In the genomic region with DNA sequence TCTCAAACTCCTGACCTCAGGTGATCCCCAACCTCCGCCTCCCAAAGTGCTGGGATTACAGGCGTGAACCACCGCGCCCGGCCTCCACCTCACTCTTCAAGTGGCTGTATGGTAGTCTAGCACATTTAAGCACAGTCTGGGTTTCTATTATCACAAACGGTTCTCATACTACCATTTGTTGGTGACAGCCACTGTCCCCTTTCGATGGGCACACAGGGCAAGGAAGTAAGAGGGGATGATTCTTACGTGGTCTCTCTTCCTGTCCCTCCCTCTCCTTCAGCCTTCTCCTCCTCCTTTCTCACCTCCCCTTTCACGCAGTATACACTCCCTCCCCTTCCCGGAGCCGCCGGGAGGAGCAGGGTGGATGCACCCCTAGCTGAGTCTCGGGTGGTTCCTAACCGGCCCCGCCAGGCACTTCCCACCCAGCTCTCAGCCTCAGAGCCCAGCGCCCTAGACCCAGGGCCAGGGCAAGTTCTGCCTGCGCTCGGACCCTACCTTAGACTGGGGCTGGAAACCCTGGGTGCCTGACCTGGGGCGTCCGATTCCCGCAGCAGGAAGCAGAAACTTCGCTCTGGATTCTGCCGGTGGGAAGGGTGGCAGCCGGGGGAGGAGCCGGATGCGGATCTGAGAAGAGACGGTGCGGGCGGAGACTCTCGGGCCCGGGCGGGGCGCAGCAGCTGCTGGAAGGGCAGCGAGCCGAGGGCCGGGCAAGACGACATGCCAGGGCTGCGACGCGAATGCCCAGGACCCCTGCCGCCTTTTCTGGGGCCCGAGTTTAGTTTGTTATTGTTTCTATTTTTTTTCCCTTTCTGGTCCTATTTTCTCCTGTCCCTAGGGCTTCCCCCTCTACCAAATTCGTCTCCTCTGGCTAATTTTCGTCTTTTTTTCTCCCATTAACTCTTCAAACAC, we compare ENCODE assay signal across 1 cellular context.
TF ChIP-seq lines count a peak whose summit lies in the region.

A gene (minus strand): TSS at position 626 of the 909 bp plus-strand sequence. CDS start 5,062 bp downstream, outside the sequence.

TF ChIP-seq in HepG2, 621 proteins besides CTCF, POLR2A, EP300 and RAD21 (continued from another document and continues in another):
- TF ChIP-seq, protein P1, sequence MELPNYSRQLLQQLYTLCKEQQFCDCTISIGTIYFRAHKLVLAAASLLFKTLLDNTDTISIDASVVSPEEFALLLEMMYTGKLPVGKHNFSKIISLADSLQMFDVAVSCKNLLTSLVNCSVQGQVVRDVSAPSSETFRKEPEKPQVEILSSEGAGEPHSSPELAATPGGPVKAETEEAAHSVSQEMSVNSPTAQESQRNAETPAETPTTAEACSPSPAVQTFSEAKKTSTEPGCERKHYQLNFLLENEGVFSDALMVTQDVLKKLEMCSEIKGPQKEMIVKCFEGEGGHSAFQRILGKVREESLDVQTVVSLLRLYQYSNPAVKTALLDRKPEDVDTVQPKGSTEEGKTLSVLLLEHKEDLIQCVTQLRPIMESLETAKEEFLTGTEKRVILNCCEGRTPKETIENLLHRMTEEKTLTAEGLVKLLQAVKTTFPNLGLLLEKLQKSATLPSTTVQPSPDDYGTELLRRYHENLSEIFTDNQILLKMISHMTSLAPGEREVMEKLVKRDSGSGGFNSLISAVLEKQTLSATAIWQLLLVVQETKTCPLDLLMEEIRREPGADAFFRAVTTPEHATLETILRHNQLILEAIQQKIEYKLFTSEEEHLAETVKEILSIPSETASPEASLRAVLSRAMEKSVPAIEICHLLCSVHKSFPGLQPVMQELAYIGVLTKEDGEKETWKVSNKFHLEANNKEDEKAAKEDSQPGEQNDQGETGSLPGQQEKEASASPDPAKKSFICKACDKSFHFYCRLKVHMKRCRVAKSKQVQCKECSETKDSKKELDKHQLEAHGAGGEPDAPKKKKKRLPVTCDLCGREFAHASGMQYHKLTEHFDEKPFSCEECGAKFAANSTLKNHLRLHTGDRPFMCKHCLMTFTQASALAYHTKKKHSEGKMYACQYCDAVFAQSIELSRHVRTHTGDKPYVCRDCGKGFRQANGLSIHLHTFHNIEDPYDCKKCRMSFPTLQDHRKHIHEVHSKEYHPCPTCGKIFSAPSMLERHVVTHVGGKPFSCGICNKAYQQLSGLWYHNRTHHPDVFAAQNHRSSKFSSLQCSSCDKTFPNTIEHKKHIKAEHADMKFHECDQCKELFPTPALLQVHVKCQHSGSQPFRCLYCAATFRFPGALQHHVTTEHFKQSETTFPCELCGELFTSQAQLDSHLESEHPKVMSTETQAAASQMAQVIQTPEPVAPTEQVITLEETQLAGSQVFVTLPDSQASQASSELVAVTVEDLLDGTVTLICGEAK (IDR thresholded peaks at IDR 0.05): no peak
- TF ChIP-seq, protein P1 (CRISPR knock-in tag; IDR thresholded peaks at IDR 0.05): peak; percentile 81
- TF ChIP-seq ZNF788 (CRISPR knock-in tag; IDR thresholded peaks at IDR 0.05; ENCODE audit: borderline replicate concordance) (0 out of 2 replicates have a peak, but pooled peaks have one; percentile 71), ZIK1 (CRISPR knock-in tag; IDR thresholded peaks at IDR 0.05; ENCODE audit: borderline replicate concordance, low read depth) (no peak), XRCC5 (optimal IDR thresholded peaks at IDR 0.05; ENCODE audit: low read length) (peak; percentile 79), ZFYVE20 (CRISPR knock-in tag; IDR thresholded peaks at IDR 0.05; ENCODE audit: borderline replicate concordance, low read depth) (no peak), ATF7-NPFF (CRISPR knock-in tag; IDR thresholded peaks at IDR 0.05; ENCODE audit: low read depth) (peak; percentile 82), SIN3A (IDR thresholded peaks at IDR 0.05; ENCODE audit: borderline replicate concordance, low read depth, low read length) (peak; percentile 63)
- TF ChIP-seq, protein P2, sequence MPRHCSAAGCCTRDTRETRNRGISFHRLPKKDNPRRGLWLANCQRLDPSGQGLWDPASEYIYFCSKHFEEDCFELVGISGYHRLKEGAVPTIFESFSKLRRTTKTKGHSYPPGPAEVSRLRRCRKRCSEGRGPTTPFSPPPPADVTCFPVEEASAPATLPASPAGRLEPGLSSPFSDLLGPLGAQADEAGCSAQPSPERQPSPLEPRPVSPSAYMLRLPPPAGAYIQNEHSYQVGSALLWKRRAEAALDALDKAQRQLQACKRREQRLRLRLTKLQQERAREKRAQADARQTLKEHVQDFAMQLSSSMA (CRISPR knock-in tag; IDR thresholded peaks at IDR 0.05): peak; percentile 82; the same call in 1 of the 2 replicates
- TF ChIP-seq, protein P3, sequence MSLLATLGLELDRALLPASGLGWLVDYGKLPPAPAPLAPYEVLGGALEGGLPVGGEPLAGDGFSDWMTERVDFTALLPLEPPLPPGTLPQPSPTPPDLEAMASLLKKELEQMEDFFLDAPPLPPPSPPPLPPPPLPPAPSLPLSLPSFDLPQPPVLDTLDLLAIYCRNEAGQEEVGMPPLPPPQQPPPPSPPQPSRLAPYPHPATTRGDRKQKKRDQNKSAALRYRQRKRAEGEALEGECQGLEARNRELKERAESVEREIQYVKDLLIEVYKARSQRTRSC (CRISPR knock-in tag; IDR thresholded peaks at IDR 0.05; ENCODE audit: low read depth): no peak
- TF ChIP-seq, protein P4, sequence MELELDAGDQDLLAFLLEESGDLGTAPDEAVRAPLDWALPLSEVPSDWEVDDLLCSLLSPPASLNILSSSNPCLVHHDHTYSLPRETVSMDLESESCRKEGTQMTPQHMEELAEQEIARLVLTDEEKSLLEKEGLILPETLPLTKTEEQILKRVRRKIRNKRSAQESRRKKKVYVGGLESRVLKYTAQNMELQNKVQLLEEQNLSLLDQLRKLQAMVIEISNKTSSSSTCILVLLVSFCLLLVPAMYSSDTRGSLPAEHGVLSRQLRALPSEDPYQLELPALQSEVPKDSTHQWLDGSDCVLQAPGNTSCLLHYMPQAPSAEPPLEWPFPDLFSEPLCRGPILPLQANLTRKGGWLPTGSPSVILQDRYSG (CRISPR knock-in tag; IDR thresholded peaks at IDR 0.05): 0 out of 2 replicates have a peak, but pooled peaks have one; percentile 67
- TF ChIP-seq, protein P5, sequence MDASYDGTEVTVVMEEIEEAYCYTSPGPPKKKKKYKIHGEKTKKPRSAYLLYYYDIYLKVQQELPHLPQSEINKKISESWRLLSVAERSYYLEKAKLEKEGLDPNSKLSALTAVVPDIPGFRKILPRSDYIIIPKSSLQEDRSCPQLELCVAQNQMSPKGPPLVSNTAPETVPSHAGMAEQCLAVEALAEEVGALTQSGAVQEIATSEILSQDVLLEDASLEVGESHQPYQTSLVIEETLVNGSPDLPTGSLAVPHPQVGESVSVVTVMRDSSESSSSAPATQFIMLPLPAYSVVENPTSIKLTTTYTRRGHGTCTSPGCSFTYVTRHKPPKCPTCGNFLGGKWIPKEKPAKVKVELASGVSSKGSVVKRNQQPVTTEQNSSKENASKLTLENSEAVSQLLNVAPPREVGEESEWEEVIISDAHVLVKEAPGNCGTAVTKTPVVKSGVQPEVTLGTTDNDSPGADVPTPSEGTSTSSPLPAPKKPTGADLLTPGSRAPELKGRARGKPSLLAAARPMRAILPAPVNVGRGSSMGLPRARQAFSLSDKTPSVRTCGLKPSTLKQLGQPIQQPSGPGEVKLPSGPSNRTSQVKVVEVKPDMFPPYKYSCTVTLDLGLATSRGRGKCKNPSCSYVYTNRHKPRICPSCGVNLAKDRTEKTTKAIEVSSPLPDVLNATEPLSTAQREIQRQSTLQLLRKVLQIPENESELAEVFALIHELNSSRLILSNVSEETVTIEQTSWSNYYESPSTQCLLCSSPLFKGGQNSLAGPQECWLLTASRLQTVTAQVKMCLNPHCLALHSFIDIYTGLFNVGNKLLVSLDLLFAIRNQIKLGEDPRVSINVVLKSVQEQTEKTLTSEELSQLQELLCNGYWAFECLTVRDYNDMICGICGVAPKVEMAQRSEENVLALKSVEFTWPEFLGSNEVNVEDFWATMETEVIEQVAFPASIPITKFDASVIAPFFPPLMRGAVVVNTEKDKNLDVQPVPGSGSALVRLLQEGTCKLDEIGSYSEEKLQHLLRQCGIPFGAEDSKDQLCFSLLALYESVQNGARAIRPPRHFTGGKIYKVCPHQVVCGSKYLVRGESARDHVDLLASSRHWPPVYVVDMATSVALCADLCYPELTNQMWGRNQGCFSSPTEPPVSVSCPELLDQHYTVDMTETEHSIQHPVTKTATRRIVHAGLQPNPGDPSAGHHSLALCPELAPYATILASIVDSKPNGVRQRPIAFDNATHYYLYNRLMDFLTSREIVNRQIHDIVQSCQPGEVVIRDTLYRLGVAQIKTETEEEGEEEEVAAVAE (CRISPR knock-in tag; IDR thresholded peaks at IDR 0.05; ENCODE audit: borderline replicate concordance): peak; percentile 42; the same call in 1 of the 2 replicates
- TF ChIP-seq, protein P6, sequence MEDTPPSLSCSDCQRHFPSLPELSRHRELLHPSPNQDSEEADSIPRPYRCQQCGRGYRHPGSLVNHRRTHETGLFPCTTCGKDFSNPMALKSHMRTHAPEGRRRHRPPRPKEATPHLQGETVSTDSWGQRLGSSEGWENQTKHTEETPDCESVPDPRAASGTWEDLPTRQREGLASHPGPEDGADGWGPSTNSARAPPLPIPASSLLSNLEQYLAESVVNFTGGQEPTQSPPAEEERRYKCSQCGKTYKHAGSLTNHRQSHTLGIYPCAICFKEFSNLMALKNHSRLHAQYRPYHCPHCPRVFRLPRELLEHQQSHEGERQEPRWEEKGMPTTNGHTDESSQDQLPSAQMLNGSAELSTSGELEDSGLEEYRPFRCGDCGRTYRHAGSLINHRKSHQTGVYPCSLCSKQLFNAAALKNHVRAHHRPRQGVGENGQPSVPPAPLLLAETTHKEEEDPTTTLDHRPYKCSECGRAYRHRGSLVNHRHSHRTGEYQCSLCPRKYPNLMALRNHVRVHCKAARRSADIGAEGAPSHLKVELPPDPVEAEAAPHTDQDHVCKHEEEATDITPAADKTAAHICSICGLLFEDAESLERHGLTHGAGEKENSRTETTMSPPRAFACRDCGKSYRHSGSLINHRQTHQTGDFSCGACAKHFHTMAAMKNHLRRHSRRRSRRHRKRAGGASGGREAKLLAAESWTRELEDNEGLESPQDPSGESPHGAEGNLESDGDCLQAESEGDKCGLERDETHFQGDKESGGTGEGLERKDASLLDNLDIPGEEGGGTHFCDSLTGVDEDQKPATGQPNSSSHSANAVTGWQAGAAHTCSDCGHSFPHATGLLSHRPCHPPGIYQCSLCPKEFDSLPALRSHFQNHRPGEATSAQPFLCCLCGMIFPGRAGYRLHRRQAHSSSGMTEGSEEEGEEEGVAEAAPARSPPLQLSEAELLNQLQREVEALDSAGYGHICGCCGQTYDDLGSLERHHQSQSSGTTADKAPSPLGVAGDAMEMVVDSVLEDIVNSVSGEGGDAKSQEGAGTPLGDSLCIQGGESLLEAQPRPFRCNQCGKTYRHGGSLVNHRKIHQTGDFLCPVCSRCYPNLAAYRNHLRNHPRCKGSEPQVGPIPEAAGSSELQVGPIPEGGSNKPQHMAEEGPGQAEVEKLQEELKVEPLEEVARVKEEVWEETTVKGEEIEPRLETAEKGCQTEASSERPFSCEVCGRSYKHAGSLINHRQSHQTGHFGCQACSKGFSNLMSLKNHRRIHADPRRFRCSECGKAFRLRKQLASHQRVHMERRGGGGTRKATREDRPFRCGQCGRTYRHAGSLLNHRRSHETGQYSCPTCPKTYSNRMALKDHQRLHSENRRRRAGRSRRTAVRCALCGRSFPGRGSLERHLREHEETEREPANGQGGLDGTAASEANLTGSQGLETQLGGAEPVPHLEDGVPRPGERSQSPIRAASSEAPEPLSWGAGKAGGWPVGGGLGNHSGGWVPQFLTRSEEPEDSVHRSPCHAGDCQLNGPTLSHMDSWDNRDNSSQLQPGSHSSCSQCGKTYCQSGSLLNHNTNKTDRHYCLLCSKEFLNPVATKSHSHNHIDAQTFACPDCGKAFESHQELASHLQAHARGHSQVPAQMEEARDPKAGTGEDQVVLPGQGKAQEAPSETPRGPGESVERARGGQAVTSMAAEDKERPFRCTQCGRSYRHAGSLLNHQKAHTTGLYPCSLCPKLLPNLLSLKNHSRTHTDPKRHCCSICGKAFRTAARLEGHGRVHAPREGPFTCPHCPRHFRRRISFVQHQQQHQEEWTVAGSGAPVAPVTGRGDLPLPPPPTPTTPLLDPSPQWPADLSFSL (CRISPR knock-in tag; IDR thresholded peaks at IDR 0.05): 0 out of 2 replicates have a peak, but pooled peaks have one; percentile 32
